ENCODE assay signal across 11 cellular contexts in genomic region chr21:34881421-34881820, GRCh38.
A peak's percentile ranks its signal among the peaks of the same experiment; 100 is the strongest.
DNase-seq lines count a peak whose midpoint lies in the region; ATAC-seq and TF ChIP-seq lines count a peak whose summit lies in the region.
"Had no signal": no experiment of that assay in that cellular context is flagged by ENCODE, and none has a peak within 500 bp of the region (broad histone marks: within the 10 kb centered on the region; RNA-seq: fewer than 3 reads in every experiment).

No MANE protein-coding gene starts in this region.

- no peaks in the 10 kb centered on the region for H3K27me3 Mint-ChIP-seq in T-helper 2 cell treated with Interferon-gamma antibody and Interleukin-4, amounts not matched to agents 5 μg/mL and 100 μg/mL, for 36 hours (ENCODE audit: low read depth)
- H3K27me3 Mint-ChIP-seq in neural progenitor cell (ENCODE audit: insufficient read depth, low read depth) = peaks cover 24% of the 10 kb centered on the region

- H2AFZ ChIP-seq in neural progenitor cell (replicated peaks) = no peak overlapping the region

- no peak for TF ChIP-seq POLR2A in esophagus squamous epithelium (IDR thresholded peaks at IDR 0.05)

- peak overlapping the region; percentile 28 for H3K27ac Mint-ChIP-seq in T-helper 2 cell treated with Interferon-gamma antibody and Interleukin-4, amounts not matched to agents 5 μg/mL and 100 μg/mL, for 36 hours
- peak overlapping the region; percentile 99 for H3K27ac Mint-ChIP-seq in stimulated activated effector memory CD8-positive, alpha-beta T cell treated with anti-CD3 and anti-CD28 coated beads, Interleukin-12 subunit alpha, Interleukin-12 subunit beta, amount 100 ng/mL, for 72 hours
- H3K27ac Mint-ChIP-seq in neural progenitor cell = no peak overlapping the region

- peak; percentile 1 for DNase-seq in T-helper 2 cell treated with Interferon-gamma antibody and Interleukin-4, amounts not matched to agents 5 μg/mL and 100 μg/mL, for 36 hours (ENCODE audit: low spot score)
- DNase-seq in T-helper 2 cell (no peak), RWPE2 (ENCODE audit: low spot score) (no peak), esophagus squamous epithelium (lab: John Stamatoyannopoulos, UW) (no peak), neural progenitor cell (ENCODE audit: low spot score) (no peak), NCI-H524 (lab: John Stamatoyannopoulos, UW) (no peak), NCI-H2107 (lab: John Stamatoyannopoulos, UW) (no peak)
- DNase-seq in stimulated activated effector memory CD8-positive, alpha-beta T cell treated with anti-CD3 and anti-CD28 coated beads, Interleukin-12 subunit alpha, Interleukin-12 subunit beta, amount 100 ng/mL, for 72 hours (ENCODE audit: low spot score in 2 of 2) = peak in 1 of 2 donors; percentile 35
- DNase-seq: NCI-H510A had no signal

- ATAC-seq in RWPE2 (ENCODE audit: low read depth) = peak; percentile 20; the same call in 1 of the 3 replicates
- ATAC-seq in stimulated activated effector memory CD8-positive, alpha-beta T cell treated with anti-CD3 and anti-CD28 coated beads, Interleukin-12 subunit alpha, Interleukin-12 subunit beta, amount 100 ng/mL, for 72 hours = no peak

- H3K4me1 Mint-ChIP-seq in T-helper 2 cell treated with Interferon-gamma antibody and Interleukin-4, amounts not matched to agents 5 μg/mL and 100 μg/mL, for 36 hours (ENCODE audit: low read depth) = peaks cover 49% of the 10 kb centered on the region
- H3K4me1 Mint-ChIP-seq in stimulated activated effector memory CD8-positive, alpha-beta T cell treated with anti-CD3 and anti-CD28 coated beads, Interleukin-12 subunit alpha, Interleukin-12 subunit beta, amount 100 ng/mL, for 72 hours = peaks cover 54% of the 10 kb centered on the region
- H3K4me1 Mint-ChIP-seq in neural progenitor cell = peaks cover 8% of the 10 kb centered on the region

- no peaks in the 10 kb centered on the region for H3K9me3 Mint-ChIP-seq in T-helper 2 cell treated with Interferon-gamma antibody and Interleukin-4, amounts not matched to agents 5 μg/mL and 100 μg/mL, for 36 hours
- no peaks in the 10 kb centered on the region for H3K9me3 Mint-ChIP-seq in stimulated activated effector memory CD8-positive, alpha-beta T cell treated with anti-CD3 and anti-CD28 coated beads, Interleukin-12 subunit alpha, Interleukin-12 subunit beta, amount 100 ng/mL, for 72 hours
- H3K9me3 Mint-ChIP-seq in neural progenitor cell = no peaks in the 10 kb centered on the region

- no peak overlapping the region for H3K4me2 ChIP-seq in neural progenitor cell

- H4K20me1 ChIP-seq in neural progenitor cell (ENCODE audit: low read depth) = peaks cover 18% of the 10 kb centered on the region

- H3K4me1 ChIP-seq in RWPE2 (ENCODE audit: insufficient read depth, poor library complexity, severe bottlenecking) (peaks cover 59% of the 10 kb centered on the region), esophagus squamous epithelium (peaks cover 16 to 83% (median 17%) of the 10 kb centered on the region in 3 donors), neural progenitor cell (peaks cover 9% of the 10 kb centered on the region)

- peak overlapping the region; percentile 10 for H3K4me3 ChIP-seq in RWPE2 (ENCODE audit: severe bottlenecking)
- H3K4me3 ChIP-seq in esophagus squamous epithelium = peak overlapping the region in 1 of 4 donors; percentile 77
- H3K4me3 ChIP-seq in neural progenitor cell = no peak overlapping the region

- peaks cover 76% of the 10 kb centered on the region for H3K36me3 Mint-ChIP-seq in T-helper 2 cell treated with Interferon-gamma antibody and Interleukin-4, amounts not matched to agents 5 μg/mL and 100 μg/mL, for 36 hours (ENCODE audit: low read depth)
- H3K36me3 Mint-ChIP-seq in stimulated activated effector memory CD8-positive, alpha-beta T cell treated with anti-CD3 and anti-CD28 coated beads, Interleukin-12 subunit alpha, Interleukin-12 subunit beta, amount 100 ng/mL, for 72 hours = peaks cover 100% of the 10 kb centered on the region
- H3K36me3 Mint-ChIP-seq in neural progenitor cell = no peaks in the 10 kb centered on the region

- no peak for TF ChIP-seq CTCF in RWPE2 (IDR thresholded peaks at IDR 0.05; ENCODE audit: poor library complexity, severe bottlenecking)
- no peak for TF ChIP-seq CTCF in esophagus squamous epithelium (IDR thresholded peaks at IDR 0.05)
- TF ChIP-seq CTCF in neural progenitor cell (IDR thresholded peaks at IDR 0.05) = no peak

- no peaks in the 10 kb centered on the region for H3K9me3 ChIP-seq in RWPE2 (ENCODE audit: severe bottlenecking)
- H3K9me3 ChIP-seq in esophagus squamous epithelium = no peaks in the 10 kb centered on the region
- H3K9me3 ChIP-seq in neural progenitor cell (ENCODE audit: low read depth) = no peaks in the 10 kb centered on the region

- peak overlapping the region; percentile 99 for H3K27ac ChIP-seq in RWPE2 (ENCODE audit: poor library complexity, severe bottlenecking)
- H3K27ac ChIP-seq in esophagus squamous epithelium = peak overlapping the region; percentile 24 to 97 (median 70)
- H3K27ac ChIP-seq in neural progenitor cell = no peak overlapping the region
- H3K27ac ChIP-seq: 22Rv1, VCaP had no signal

- peaks cover 8% of the 10 kb centered on the region for H3F3A ChIP-seq in neural progenitor cell (ENCODE audit: low read depth)

- H3K36me3 ChIP-seq in RWPE2 (ENCODE audit: low read depth) (peaks cover 96% of the 10 kb centered on the region), esophagus squamous epithelium (no peaks in the 10 kb centered on the region), neural progenitor cell (no peaks in the 10 kb centered on the region)

- no peak overlapping the region for H3K9ac ChIP-seq in neural progenitor cell

- intact Hi-C loops in esophagus squamous epithelium (cut with DNase I) = no loop called here

- no peaks in the 10 kb centered on the region for H3K27me3 ChIP-seq in RWPE2 (ENCODE audit: insufficient read depth, poor library complexity, severe bottlenecking)
- H3K27me3 ChIP-seq in esophagus squamous epithelium = peaks cover 0 to 25% (median 0%) of the 10 kb centered on the region in 4 donors
- peaks cover 63% of the 10 kb centered on the region for H3K27me3 ChIP-seq in neural progenitor cell

- WGBS in esophagus squamous epithelium, 2 donors = 54 to 66% methylated on average over 3 of the region's 3 CpGs

- H3K79me2 ChIP-seq in neural progenitor cell (ENCODE audit: low read depth) = no peaks in the 10 kb centered on the region

- H3K4me3 Mint-ChIP-seq in T-helper 2 cell treated with Interferon-gamma antibody and Interleukin-4, amounts not matched to agents 5 μg/mL and 100 μg/mL, for 36 hours = peak overlapping the region; percentile 71
- peak overlapping the region; percentile 95 for H3K4me3 Mint-ChIP-seq in stimulated activated effector memory CD8-positive, alpha-beta T cell treated with anti-CD3 and anti-CD28 coated beads, Interleukin-12 subunit alpha, Interleukin-12 subunit beta, amount 100 ng/mL, for 72 hours
- H3K4me3 Mint-ChIP-seq in neural progenitor cell = no peak overlapping the region
